In the genomic region with DNA sequence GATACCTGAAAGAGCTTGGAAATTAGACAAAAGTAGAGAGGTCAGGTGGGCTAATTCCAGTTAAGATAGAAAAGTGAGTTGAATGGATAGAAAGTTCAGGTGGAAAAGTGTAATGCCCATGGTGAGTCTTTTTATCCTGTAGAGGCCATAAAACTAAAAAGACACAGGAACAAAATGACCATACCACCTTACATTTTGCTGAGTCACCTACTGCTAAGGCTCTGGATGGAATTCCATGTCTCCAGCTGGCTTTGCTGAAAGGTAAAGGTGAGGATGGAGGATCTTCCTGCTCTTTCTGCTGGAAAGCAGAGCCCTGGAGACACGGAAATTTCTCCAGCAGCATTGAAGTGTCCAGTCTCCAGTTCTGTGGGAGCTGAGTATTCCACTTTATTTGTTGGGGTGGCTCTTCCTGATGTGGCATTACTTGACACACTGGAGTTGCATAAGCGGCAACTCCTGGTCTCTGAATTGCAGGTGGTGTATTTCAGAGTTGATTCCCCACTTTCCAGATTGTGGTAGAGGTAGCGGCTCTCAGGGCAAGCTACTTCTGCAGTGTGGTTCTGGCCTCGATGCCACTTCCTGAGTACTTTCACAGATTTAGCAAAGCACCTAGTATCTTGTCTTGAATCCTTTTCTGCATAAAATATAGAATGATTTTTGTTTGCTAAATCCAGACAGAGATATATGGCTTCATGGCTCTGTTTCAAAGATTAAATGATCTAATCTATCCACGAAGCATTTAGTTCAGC, we compare ENCODE assay signal across 13 cellular contexts. TPM values are rescaled to one million over a fixed set of nuclear protein-coding genes. Genes with fewer than 3 reads are reported as not detected.
"Had no signal": no experiment of that assay in that cellular context is flagged by ENCODE, and none has a peak within 500 bp of the region (broad histone marks: within the 10 kb centered on the region; RNA-seq: fewer than 3 reads in every experiment).

No MANE protein-coding gene starts in this region.

- H3K27ac ChIP-seq: hepatocyte, pancreas, testis, upper lobe of right lung had no signal

- H3K27ac Mint-ChIP-seq: activated B cell treated with CpG ODN at 0.5 μM for 24 hours; brain; mesothelial cell of epicardium; stimulated activated naive CD8-positive, alpha-beta T cell treated with anti-CD3 and anti-CD28 coated beads, Interleukin-15, Interleukin-2, amounts not matched to agents 100 ng/mL and 50 ng/mL, for 24 hours had no signal

- H3K4me2 ChIP-seq: hepatocyte had no signal

- H3K4me3 ChIP-seq: hepatocyte, pancreas, testis, upper lobe of right lung had no signal

- H3K36me3 Mint-ChIP-seq: brain, mesothelial cell of epicardium had no signal

- H3K4me3 Mint-ChIP-seq: activated B cell treated with CpG ODN at 0.5 μM for 24 hours; brain; mesothelial cell of epicardium; stimulated activated naive CD8-positive, alpha-beta T cell treated with anti-CD3 and anti-CD28 coated beads, Interleukin-15, Interleukin-2, amounts not matched to agents 100 ng/mL and 50 ng/mL, for 24 hours had no signal

- ATAC-seq: pancreas, upper lobe of right lung had no signal

- H3K36me3 ChIP-seq: pancreas, upper lobe of right lung had no signal

- H3K9me3 ChIP-seq: pancreas, testis, upper lobe of right lung had no signal

- H2AFZ ChIP-seq: hepatocyte had no signal

- DNase-seq: activated B cell treated with CpG ODN at 0.5 μM for 24 hours; activated T-cell treated with anti-CD3 and anti-CD28 coated beads, Interleukin-2, amount 50 U/mL, for 48 hours; amniotic stem cell; dermis blood vessel endothelial cell; kidney glomerular epithelial cell; pancreas; stimulated activated CD4-positive, alpha-beta T cell treated with anti-CD3 and anti-CD28 coated beads, Interleukin-2, amount 100 ng/mL, for 48 hours; testis; upper lobe of right lung had no signal

- H3K4me1 Mint-ChIP-seq: activated B cell treated with CpG ODN at 0.5 μM for 24 hours, brain, mesothelial cell of epicardium had no signal

- H3K9me3 Mint-ChIP-seq: activated B cell treated with CpG ODN at 0.5 μM for 24 hours, brain, mesothelial cell of epicardium had no signal

- H3K27me3 ChIP-seq: hepatocyte, pancreas, testis, upper lobe of right lung had no signal

- H3K4me1 ChIP-seq: pancreas, testis, upper lobe of right lung had no signal

- H3K79me2 ChIP-seq: hepatocyte had no signal

RNA-seq across cellular contexts. Expression of a gene that starts 10.7 kb away (rescaled TPM):
- total RNA-seq: activated B cell treated with CpG ODN at 0.5 μM for 24 hours, hepatocyte, mesothelial cell of epicardium had no signal

RNA-seq across cellular contexts. Expression of a gene that starts 55.0 kb away (rescaled TPM):
- total RNA-seq: activated B cell treated with CpG ODN at 0.5 μM for 24 hours had no signal
